ENCODE assay signal across 8 cellular contexts in genomic region chr16:87780385-87780989, GRCh38.
DNase-seq lines count a peak whose midpoint lies in the region; ATAC-seq, FAIRE-seq and TF ChIP-seq lines count a peak whose summit lies in the region.
"Had no signal": no experiment of that assay in that cellular context is flagged by ENCODE, and none has a peak within 500 bp of the region (broad histone marks: within the 10 kb centered on the region; RNA-seq: fewer than 3 reads in every experiment).

No MANE protein-coding gene starts in this region.

- peak; percentile 41 for ATAC-seq in GM18502 (IDR thresholded peaks at IDR 0.05; ENCODE audit: poor library complexity, unreplicated experiment)
- ATAC-seq in GM21737 (IDR thresholded peaks at IDR 0.05; ENCODE audit: unreplicated experiment) = no peak

- no peak for TF ChIP-seq CTCF in fibroblast of pulmonary artery (IDR thresholded peaks at IDR 0.05; ENCODE audit: low read length, missing control alignments)

- no peak for FAIRE-seq in H54 (lab: Jason Lieb, UNC)
- FAIRE-seq: TTC549 had no signal

- TF ChIP-seq POLR2A in H54 (IDR thresholded peaks at IDR 0.05; ENCODE audit: low read depth, low read length) = no peak

- no peak overlapping the region for H3K4me3 ChIP-seq in fibroblast of pulmonary artery (replicated peaks; ENCODE audit: low read depth, low read length)

- DNase-seq in NCI-H1417 treated with DMSO at 0.1 percent for 48 hours (lab: John Stamatoyannopoulos, UW) = peak; percentile 33
- DNase-seq in activated CD4-positive, alpha-beta T cell treated with anti-CD3 and anti-CD28 coated beads, Interleukin-2, amount 50 U/mL, for 48 hours = peak; percentile 72 to 82
- DNase-seq in fibroblast of pulmonary artery (ENCODE audit: low read depth) = peak; percentile 74
- DNase-seq in stimulated activated CD8-positive, alpha-beta memory T cell treated with anti-CD3 and anti-CD28 coated beads, Interleukin-15, amount 100 ng/mL, for 48 hours (ENCODE audit: low read depth in 2 of 2) = peak; percentile 59 to 68
- DNase-seq in H54 (ENCODE audit: insufficient read length, low spot score) = no peak
